ENCODE assay signal across 8 cellular contexts in the genomic region with DNA sequence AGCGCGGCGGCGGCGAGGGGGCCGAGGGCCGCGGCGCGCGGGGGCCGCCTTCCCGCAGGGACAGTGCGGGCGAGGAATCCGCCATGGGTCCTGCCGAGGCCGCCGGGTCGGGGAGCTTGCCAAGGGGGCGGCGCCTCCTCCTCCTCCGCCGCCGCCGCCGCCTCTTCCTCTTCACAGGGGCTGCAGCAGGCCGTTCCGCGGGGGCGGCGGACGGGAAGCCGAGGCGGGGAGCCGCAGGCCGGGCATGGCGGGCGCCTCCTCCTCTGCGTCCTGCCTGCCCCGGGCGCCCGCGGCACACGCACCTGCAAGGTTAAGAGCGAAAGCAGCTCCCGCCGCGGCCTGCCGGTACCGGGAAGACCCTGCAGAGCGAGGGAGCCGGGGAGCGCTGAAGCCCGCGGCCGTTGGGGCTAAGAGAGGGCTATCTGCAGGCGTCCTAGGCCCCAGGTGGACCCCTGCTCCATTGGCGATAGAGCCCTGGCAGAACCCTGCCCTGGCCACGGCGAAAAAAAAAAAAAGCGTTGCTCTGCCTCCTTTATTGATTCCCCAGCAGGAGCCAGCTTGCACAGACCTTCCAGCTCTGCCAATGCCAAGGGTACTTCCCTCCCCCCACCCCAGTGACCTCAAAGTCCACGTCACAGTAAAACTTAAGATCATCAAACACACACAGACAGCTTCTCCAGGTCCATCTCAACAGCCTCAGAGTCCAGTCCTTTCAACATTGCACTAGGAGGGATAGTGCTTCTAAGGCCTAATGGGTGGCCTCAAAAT. TPM values are rescaled to one million over a fixed set of nuclear protein-coding genes. Genes with fewer than 3 reads are reported as not detected.
A peak's percentile ranks its signal among the peaks of the same experiment; 100 is the strongest.
DNase-seq lines count a peak whose midpoint lies in the region; ATAC-seq and TF ChIP-seq lines count a peak whose summit lies in the region.

LYSMD2 (minus strand) TSS at position 118 of the 768 bp plus-strand sequence; CDS start at position 85, 33 bp downstream.

- H3K4me3 Mint-ChIP-seq in activated T-helper 2 cell treated with anti-CD3 and anti-CD28 coated beads, Interferon-gamma antibody, Interleukin-2, Interleukin-4, amounts not matched to agents 10 μg/mL and 5 μg/mL and 100 μg/mL, durations not matched to agents 14 hours and 24 hours and 36 hours (ENCODE audit: low read depth) = peak within 1 kb of the TSS; percentile 78
- peak within 1 kb of the TSS; percentile 70 to 90 (median 86) for H3K4me3 Mint-ChIP-seq in nephron

- H2AFZ ChIP-seq in PC-9 = peak within 1 kb of the TSS; percentile 85

- H3K36me3 Mint-ChIP-seq in activated T-helper 2 cell treated with anti-CD3 and anti-CD28 coated beads, Interferon-gamma antibody, Interleukin-2, Interleukin-4, amounts not matched to agents 10 μg/mL and 5 μg/mL and 100 μg/mL, durations not matched to agents 14 hours and 24 hours and 36 hours (ENCODE audit: low read depth) = peaks cover 6% of the 10 kb centered on the region
- H3K36me3 Mint-ChIP-seq in nephron (ENCODE audit: low read depth) = no peaks in the 10 kb centered on the region

- peak within 1 kb of the TSS; percentile 74 for H3K27ac Mint-ChIP-seq in activated T-helper 2 cell treated with anti-CD3 and anti-CD28 coated beads, Interferon-gamma antibody, Interleukin-2, Interleukin-4, amounts not matched to agents 10 μg/mL and 5 μg/mL and 100 μg/mL, durations not matched to agents 14 hours and 24 hours and 36 hours
- H3K27ac Mint-ChIP-seq in nephron = peak within 1 kb of the TSS in 2 of 3 experiments; percentile 3 to 46

- ATAC-seq in GM18511 (IDR thresholded peaks at IDR 0.05; ENCODE audit: unreplicated experiment) (peak; percentile 52), HG03108 (IDR thresholded peaks at IDR 0.05; ENCODE audit: unreplicated experiment) (peak; percentile 40)

- H3K79me2 ChIP-seq in PC-9 (ENCODE audit: low read depth) = peaks cover 4% of the 10 kb centered on the region; the same call in 1 of the 2 replicates

- peaks cover 6% of the 10 kb centered on the region for H3K27me3 Mint-ChIP-seq in activated T-helper 2 cell treated with anti-CD3 and anti-CD28 coated beads, Interferon-gamma antibody, Interleukin-2, Interleukin-4, amounts not matched to agents 10 μg/mL and 5 μg/mL and 100 μg/mL, durations not matched to agents 14 hours and 24 hours and 36 hours (ENCODE audit: low read depth)
- H3K27me3 Mint-ChIP-seq in nephron (ENCODE audit: low read depth) = peaks cover 48% of the 10 kb centered on the region

- H3K4me3 ChIP-seq in A673 (ENCODE audit: low read depth, low read length, poor library complexity, severe bottlenecking) (peak within 1 kb of the TSS; percentile 62), PC-9 (peak within 1 kb of the TSS; percentile 57), fibroblast of the aortic adventitia (ENCODE audit: low read depth, low read length) (peak within 1 kb of the TSS; percentile 73), subcutaneous abdominal adipose tissue (ENCODE audit: low read depth in 1 of 5, low read length in 5 of 5) (peak within 1 kb of the TSS; percentile 71 to 84 (median 80))

- peaks cover 39% of the 10 kb centered on the region for H3K4me1 Mint-ChIP-seq in activated T-helper 2 cell treated with anti-CD3 and anti-CD28 coated beads, Interferon-gamma antibody, Interleukin-2, Interleukin-4, amounts not matched to agents 10 μg/mL and 5 μg/mL and 100 μg/mL, durations not matched to agents 14 hours and 24 hours and 36 hours (ENCODE audit: low read depth)
- peaks cover 8% of the 10 kb centered on the region for H3K4me1 Mint-ChIP-seq in nephron

- H3K9me3 ChIP-seq in A673 (ENCODE audit: low read depth, low read length, poor library complexity, severe bottlenecking) (no peaks in the 10 kb centered on the region), PC-9 (ENCODE audit: insufficient read depth, low read depth) (no peaks in the 10 kb centered on the region), subcutaneous abdominal adipose tissue (ENCODE audit: control insufficient read depth in 5 of 5, low read length in 5 of 5) (no peaks in the 10 kb centered on the region)

- peak within 1 kb of the TSS; percentile 38 to 83 (median 54) for H3K9ac ChIP-seq in subcutaneous abdominal adipose tissue (ENCODE audit: low read length in 5 of 5)

- H3K27me3 ChIP-seq in A673 (replicated peaks; ENCODE audit: insufficient read depth, low read depth, low read length, poor library complexity) (no peaks in the 10 kb centered on the region), PC-9 (ENCODE audit: insufficient read depth, low read depth) (no peaks in the 10 kb centered on the region), subcutaneous abdominal adipose tissue (ENCODE audit: control insufficient read depth in 5 of 5, insufficient read depth in 4 of 5, low read length in 5 of 5) (no peaks in the 10 kb centered on the region)

- no peaks in the 10 kb centered on the region for H3K9me2 ChIP-seq in PC-9 (ENCODE audit: insufficient read depth)

- H3K4me1 ChIP-seq in A673 (ENCODE audit: insufficient read depth, low read length, poor library complexity, severe bottlenecking) (no peaks in the 10 kb centered on the region), PC-9 (replicated peaks; ENCODE audit: insufficient read depth) (peaks cover 16% of the 10 kb centered on the region), subcutaneous abdominal adipose tissue (ENCODE audit: control insufficient read depth in 5 of 5, insufficient read depth in 5 of 5, low read length in 5 of 5) (peaks cover 2 to 25% (median 16%) of the 10 kb centered on the region in 5 donors)

- CTCF ChIA-PET in A673 (lab: Charles Lee) = interaction anchor here (0.6 kb wide), 1 partner anchor 39 kb away, joined by 3 read pairs; no protein-coding TSS in a partner anchor
- CTCF ChIA-PET in PC-9 (lab: Charles Lee) = interaction anchor here (0.6 to 0.7 kb wide), 2 partner anchors 331 to 998 kb away, joined by 4 to 7 read pairs; no protein-coding TSS in a partner anchor

- H3K9me3 Mint-ChIP-seq in activated T-helper 2 cell treated with anti-CD3 and anti-CD28 coated beads, Interferon-gamma antibody, Interleukin-2, Interleukin-4, amounts not matched to agents 10 μg/mL and 5 μg/mL and 100 μg/mL, durations not matched to agents 14 hours and 24 hours and 36 hours = no peaks in the 10 kb centered on the region
- H3K9me3 Mint-ChIP-seq in nephron = no peaks in the 10 kb centered on the region

- DNase-seq in A673 (ENCODE audit: low spot score) (peak; percentile 55), PC-9 (peak in 1 of 2 experiments; percentile 67), fibroblast of the aortic adventitia (ENCODE audit: low read depth) (no peak)
- peak; percentile 59 for DNase-seq in activated T-helper 2 cell treated with anti-CD3 and anti-CD28 coated beads, Interferon-gamma antibody, Interleukin-2, Interleukin-4, amounts not matched to agents 10 μg/mL and 5 μg/mL and 100 μg/mL, durations not matched to agents 14 hours and 24 hours and 36 hours (ENCODE audit: low spot score)

- no peaks in the 10 kb centered on the region for H4K20me1 ChIP-seq in PC-9 (ENCODE audit: insufficient read depth)

- TF ChIP-seq CTCF in A673 (conservative IDR thresholded peaks at IDR 0.05; ENCODE audit: low read depth, low read length) (no peak), PC-9 (conservative IDR thresholded peaks at IDR 0.05) (no peak), fibroblast of the aortic adventitia (IDR thresholded peaks at IDR 0.05; ENCODE audit: insufficient read depth, low read length) (no peak), nephron (IDR thresholded peaks at IDR 0.05; ENCODE audit: unreplicated experiment in 3 of 3) (no peak)

- H3K4me2 ChIP-seq in PC-9 = peak within 1 kb of the TSS; percentile 77

- no peaks in the 10 kb centered on the region; the same call in 1 of the 2 replicates for H3F3A ChIP-seq in PC-9 (ENCODE audit: insufficient read depth, low read depth)

- H3K36me3 ChIP-seq in A673 (ENCODE audit: insufficient read depth, low read length, poor library complexity, severe bottlenecking) = no peaks in the 10 kb centered on the region
- H3K36me3 ChIP-seq in PC-9 (ENCODE audit: low read depth) = no peaks in the 10 kb centered on the region
- no peaks in the 10 kb centered on the region for H3K36me3 ChIP-seq in subcutaneous abdominal adipose tissue (ENCODE audit: control insufficient read depth in 5 of 5, insufficient read depth in 5 of 5, low read length in 5 of 5)

- POLR2A ChIA-PET in A673 (lab: Charles Lee; ENCODE audit: low non-redundant PET) (interaction anchor here (0.6 kb wide), 1 partner anchor 87 kb away, joined by 4 read pairs; no protein-coding TSS in a partner anchor), PC-9 (lab: Charles Lee; ENCODE audit: unreplicated experiment) (interaction anchor here (0.6 to 0.7 kb wide), 2 partner anchors 53 to 405 kb away, joined by 7 to 15 read pairs; no protein-coding TSS in a partner anchor)

- BruUV-seq in A673 (replicated peaks; lab: Mats Ljungman, UMichigan) (no TSS peak), PC-9 (replicated peaks; lab: Mats Ljungman, UMichigan) (no TSS peak)

- H3K27ac ChIP-seq in A673 (ENCODE audit: low read depth, low read length, poor library complexity, severe bottlenecking) (peak within 1 kb of the TSS; percentile 19), PC-9 (no peak within 1 kb of the TSS), subcutaneous abdominal adipose tissue (ENCODE audit: low read depth, low read length) (peak within 1 kb of the TSS; percentile 62)

- intact Hi-C loops in A673 (cut with micrococcal nuclease; ENCODE audit: unreplicated experiment) = no loop called here
- intact Hi-C loops in PC-9 (cut with micrococcal nuclease; ENCODE audit: unreplicated experiment) = no loop called here
- intact Hi-C loops in activated T-helper 2 cell treated with anti-CD3 and anti-CD28 coated beads, Interferon-gamma antibody, Interleukin-2, Interleukin-4, amounts not matched to agents 10 μg/mL and 5 μg/mL and 100 μg/mL, durations not matched to agents 14 hours and 24 hours and 36 hours (cut with micrococcal nuclease) = loop anchor here (2.0 to 10.0 kb wide), 4 partner anchors 39 to 517 kb away; partner anchors contain the start of genes LEO1 and TMOD3

RNA-seq across cellular contexts. Expression of gene LYSMD2, which starts in this region (rescaled TPM):
- total RNA-seq in A673 (2021) = 2.9 and 3.7 TPM in 2 replicates
- total RNA-seq in PC-9 (2021) = 9.7 and 11.1 TPM in 2 replicates
- 4.0 and 5.8 TPM in 2 replicates for total RNA-seq in activated T-helper 2 cell treated with anti-CD3 and anti-CD28 coated beads, Interferon-gamma antibody, Interleukin-2, Interleukin-4, amounts not matched to agents 10 μg/mL and 5 μg/mL and 100 μg/mL, durations not matched to agents 14 hours and 24 hours and 36 hours
- total RNA-seq in fibroblast of the aortic adventitia (ENCODE audit: low replicate concordance) = 3.1 and 7.6 TPM in 2 replicates
